ENCODE assay signal across 12 cellular contexts in the genomic region with DNA sequence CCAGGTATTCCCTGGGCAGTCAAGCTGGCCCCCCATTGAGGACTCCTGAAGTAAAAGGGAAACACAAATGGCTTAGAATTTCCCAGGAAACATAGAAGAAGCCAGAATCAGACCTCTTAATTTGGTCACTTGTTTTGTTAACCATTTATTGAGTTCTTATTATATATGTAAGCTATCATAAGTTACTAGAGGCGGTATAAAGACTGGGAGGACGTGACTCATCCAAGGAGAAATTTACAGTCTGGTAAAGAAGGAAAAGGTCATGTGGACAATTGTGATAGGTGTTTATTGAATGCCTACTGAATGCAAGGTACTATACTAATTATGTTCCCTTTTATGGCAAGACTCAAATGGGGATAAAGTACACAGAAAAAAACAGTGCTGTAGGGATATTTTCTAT.
"Had no signal": no experiment of that assay in that cellular context is flagged by ENCODE, and none has a peak within 500 bp of the region (broad histone marks: within the 10 kb centered on the region; RNA-seq: fewer than 3 reads in every experiment).

No MANE protein-coding gene starts in this region.

- H3K27ac ChIP-seq: adrenal gland, left lung, thoracic aorta had no signal

- H3K4me1 ChIP-seq: adrenal gland, left lung had no signal

- H3K4me3 ChIP-seq: adrenal gland, left lung, thoracic aorta had no signal

- H3K27me3 ChIP-seq: adrenal gland, left lung had no signal

- H3K9me3 ChIP-seq: adrenal gland, left lung, thoracic aorta had no signal

- DNase-seq: activated CD4-positive, alpha-beta T cell treated with anti-CD3 and anti-CD28 coated beads, Interleukin-2, amount 10 ng/mL, durations not matched to agents 24 days and 14 days; activated naive CD4-positive, alpha-beta T cell treated with anti-CD3 and anti-CD28 coated beads, Interleukin-2, amount 50 U/mL, for 16 hours; activated T-cell treated with anti-CD3 and anti-CD28 coated beads for 4 hours; adrenal gland; dermis blood vessel endothelial cell; glutamatergic neuron; left lung; occipital lobe; stimulated activated CD4-positive, alpha-beta T cell treated with anti-CD3 and anti-CD28 coated beads, Interleukin-4, amount 100 ng/mL, for 1 hour; stimulated activated CD8-positive, alpha-beta memory T cell treated with anti-CD3 and anti-CD28 coated beads, Interleukin-4, amount 100 ng/mL, for 48 hours had no signal

- FAIRE-seq: urothelium cell line had no signal

- H3K36me3 ChIP-seq: adrenal gland, left lung, thoracic aorta had no signal
